Comparison of ENCODE assay signal across 17 cellular contexts in the genomic region with DNA sequence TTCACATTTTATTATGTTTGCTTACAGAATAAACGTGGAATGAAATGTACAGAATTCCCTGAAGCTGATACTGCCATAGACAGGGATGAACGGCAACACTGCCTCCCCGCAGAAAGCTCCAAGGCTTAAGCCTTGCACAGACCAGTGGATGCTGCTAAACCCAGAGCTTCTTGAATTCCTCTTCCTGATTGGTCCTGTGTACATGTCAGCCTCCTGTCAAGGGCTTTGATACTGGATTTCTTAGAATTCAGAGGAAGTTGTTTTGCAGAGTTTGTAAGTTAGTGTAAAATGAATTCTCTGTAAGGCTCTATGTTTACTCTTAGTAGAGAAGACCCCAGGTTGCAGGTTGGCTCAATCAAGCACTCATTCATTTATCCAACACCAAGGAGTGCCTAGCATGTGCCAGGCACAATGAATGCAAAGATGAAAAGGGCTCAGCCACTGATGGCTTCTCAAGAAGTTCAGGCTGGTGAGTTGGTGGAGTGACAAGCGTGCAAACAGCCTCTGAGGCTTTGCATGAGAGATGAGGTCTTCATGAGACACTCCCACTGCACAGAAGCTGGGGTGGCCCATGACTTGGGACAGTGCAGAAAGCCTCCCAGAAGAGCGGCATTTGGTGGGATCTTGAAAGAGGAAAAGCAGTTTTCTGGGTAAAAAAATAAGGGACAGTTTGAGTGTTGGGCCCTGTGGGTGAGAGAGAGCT. TPM values are rescaled to one million over a fixed set of nuclear protein-coding genes. Genes with fewer than 3 reads are reported as not detected.
DNase-seq lines count a peak whose midpoint lies in the region; ATAC-seq, FAIRE-seq and TF ChIP-seq lines count a peak whose summit lies in the region.
"Had no signal": no experiment of that assay in that cellular context is flagged by ENCODE, and none has a peak within 500 bp of the region (broad histone marks: within the 10 kb centered on the region; RNA-seq: fewer than 3 reads in every experiment).

No MANE protein-coding gene starts in this region.

- no peak overlapping the region for H2BK12ac ChIP-seq in neuronal stem cell (ENCODE audit: low read length)

- H3K4me2 ChIP-seq in neuronal stem cell (ENCODE audit: insufficient read depth, low read length, poor library complexity, severe bottlenecking): no peak overlapping the region
- H3K4me2 ChIP-seq: BLaER1, GM23338 had no signal

- H3K4me3 ChIP-seq in bronchial epithelial cell (ENCODE audit: low read depth, low read length): no peak overlapping the region
- H3K4me3 ChIP-seq in neuronal stem cell (ENCODE audit: low read length in 2 of 2): no peak overlapping the region
- H3K4me3 ChIP-seq: BLaER1, GM23338 had no signal

- H3K36me3 ChIP-seq in bronchial epithelial cell (ENCODE audit: control insufficient read depth, insufficient read depth, low read length) (no peaks in the 10 kb centered on the region), neuronal stem cell (replicated peaks in 1 of 2; ENCODE audit: control insufficient read depth in 2 of 2, insufficient read depth in 2 of 2, low read length in 2 of 2) (no peaks in the 10 kb centered on the region)
- H3K36me3 ChIP-seq: BLaER1 had no signal

- no peak for DNase-seq in activated CD4-positive, alpha-beta T cell treated with anti-CD3 and anti-CD28 coated beads, Interleukin-2, amount 10 ng/mL, durations not matched to agents 24 days and 14 days
- no peak for DNase-seq in activated CD4-positive, alpha-beta T cell treated with anti-CD3 and anti-CD28 coated beads, Interleukin-2, amount 50 U/mL, for 4 hours
- DNase-seq in activated naive CD4-positive, alpha-beta T cell treated with anti-CD3 and anti-CD28 coated beads, Interleukin-2, amount 50 U/mL, for 72 hours (ENCODE audit: low spot score in 2 of 2): no peak
- no peak for DNase-seq in activated naive CD4-positive, alpha-beta T cell treated with Interleukin-2 at 50 U/mL for 16 hours
- DNase-seq in bronchial epithelial cell (ENCODE audit: low read depth) (no peak), neuronal stem cell (ENCODE audit: low spot score) (no peak), HuH-7.5 (ENCODE audit: low spot score) (no peak)
- no peak for DNase-seq in activated T-cell treated with anti-CD3 and anti-CD28 coated beads, Interleukin-2, amount 50 U/mL, for 24 hours
- DNase-seq: 8988T, AML-193, DMS79, EL, H7 had no signal

- peak; percentile 23 for FAIRE-seq in bronchial epithelial cell (lab: Jason Lieb, UNC)
- FAIRE-seq: G401.6, GM12891 had no signal

- H3K4ac ChIP-seq in neuronal stem cell (ENCODE audit: low read length): no peak overlapping the region

- no peak overlapping the region for H3K9ac ChIP-seq in neuronal stem cell (ENCODE audit: low read depth, low read length, poor library complexity)
- H3K9ac ChIP-seq: BLaER1 had no signal

- no peak overlapping the region for H3K18ac ChIP-seq in neuronal stem cell (ENCODE audit: low read length)

- H3K27ac ChIP-seq in neuronal stem cell (replicated peaks; ENCODE audit: low read length): no peak overlapping the region
- H3K27ac ChIP-seq: BLaER1 had no signal

- intact Hi-C loops in activated CD4-positive, alpha-beta T cell treated with anti-CD3 and anti-CD28 coated beads, Interleukin-2, amount 10 ng/mL, durations not matched to agents 24 days and 14 days (cut with micrococcal nuclease): no loop called here

- H3K27me3 ChIP-seq in bronchial epithelial cell (ENCODE audit: control insufficient read depth, insufficient read depth, low read length): peaks cover 6% of the 10 kb centered on the region
- H3K27me3 ChIP-seq in neuronal stem cell (ENCODE audit: control insufficient read depth in 3 of 3, insufficient read depth in 3 of 3, low read depth in 1 of 3, low read length in 3 of 3): no peaks in the 10 kb centered on the region
- H3K27me3 ChIP-seq: BLaER1 had no signal

- H2AFZ ChIP-seq in neuronal stem cell (ENCODE audit: low read length): peak overlapping the region; percentile 49
- H2AFZ ChIP-seq: GM23338 had no signal

- no peak overlapping the region for H3K14ac ChIP-seq in neuronal stem cell (ENCODE audit: low read length)

- no peak for ATAC-seq in activated naive CD4-positive, alpha-beta T cell treated with anti-CD3 and anti-CD28 coated beads, Interleukin-2, amount 50 U/mL, for 72 hours
- ATAC-seq: GM23338 had no signal

- H3K4me1 ChIP-seq in neuronal stem cell (ENCODE audit: control insufficient read depth in 2 of 2, insufficient read depth in 1 of 2, low read depth in 1 of 2, low read length in 2 of 2): peaks cover 2 to 5% of the 10 kb centered on the region in 2 donors

- TF ChIP-seq CTCF in bronchial epithelial cell (IDR thresholded peaks at IDR 0.05; ENCODE audit: insufficient read depth, low read length, severe bottlenecking): no peak

- no peak overlapping the region for H2BK5ac ChIP-seq in neuronal stem cell (ENCODE audit: low read length)

- H3K4me1 Mint-ChIP-seq in activated CD4-positive, alpha-beta T cell treated with anti-CD3 and anti-CD28 coated beads, Interleukin-2, amount 10 ng/mL, durations not matched to agents 24 days and 14 days: peaks cover 12% of the 10 kb centered on the region
- peaks cover 6% of the 10 kb centered on the region for H3K4me1 Mint-ChIP-seq in activated T-cell treated with anti-CD3 and anti-CD28 coated beads, Interleukin-2, amount 50 U/mL, for 24 hours (ENCODE audit: low read depth)

- H2BK120ac ChIP-seq in neuronal stem cell (ENCODE audit: low read depth, low read length): no peak overlapping the region

- H2BK15ac ChIP-seq in neuronal stem cell (ENCODE audit: low read length): no peak overlapping the region

- no peak overlapping the region for H3K27ac Mint-ChIP-seq in activated CD4-positive, alpha-beta T cell treated with anti-CD3 and anti-CD28 coated beads, Interleukin-2, amount 10 ng/mL, durations not matched to agents 24 days and 14 days
- H3K27ac Mint-ChIP-seq in activated naive CD4-positive, alpha-beta T cell treated with anti-CD3 and anti-CD28 coated beads, Interleukin-2, amount 50 U/mL, for 72 hours: peak overlapping the region; percentile 25 to 66
- H3K27ac Mint-ChIP-seq in activated T-cell treated with anti-CD3 and anti-CD28 coated beads, Interleukin-2, amount 50 U/mL, for 24 hours: no peak overlapping the region
- H3K27ac Mint-ChIP-seq: GM23338 had no signal

- H3K27me3 Mint-ChIP-seq in activated CD4-positive, alpha-beta T cell treated with anti-CD3 and anti-CD28 coated beads, Interleukin-2, amount 10 ng/mL, durations not matched to agents 24 days and 14 days: no peaks in the 10 kb centered on the region
- H3K27me3 Mint-ChIP-seq in activated T-cell treated with anti-CD3 and anti-CD28 coated beads, Interleukin-2, amount 50 U/mL, for 24 hours: peaks cover under 1% of the 10 kb centered on the region

- no peak overlapping the region for H3K23ac ChIP-seq in neuronal stem cell (ENCODE audit: low read depth, low read length, poor library complexity)

- no peaks in the 10 kb centered on the region for H3K36me3 Mint-ChIP-seq in activated CD4-positive, alpha-beta T cell treated with anti-CD3 and anti-CD28 coated beads, Interleukin-2, amount 10 ng/mL, durations not matched to agents 24 days and 14 days (ENCODE audit: low read depth)
- no peaks in the 10 kb centered on the region for H3K36me3 Mint-ChIP-seq in activated naive CD4-positive, alpha-beta T cell treated with anti-CD3 and anti-CD28 coated beads, Interleukin-2, amount 50 U/mL, for 72 hours
- H3K36me3 Mint-ChIP-seq in activated T-cell treated with anti-CD3 and anti-CD28 coated beads, Interleukin-2, amount 50 U/mL, for 24 hours (ENCODE audit: low read depth): no peaks in the 10 kb centered on the region

- no CpG with 5 or more reads among the region's 5 CpGs for WGBS in neuronal stem cell (ENCODE audit: extremely low coverage in 2 of 2, insufficient read length in 2 of 2, insufficient replicate concordance in 1 of 2), 2 donors

- no peaks in the 10 kb centered on the region for H3K9me3 Mint-ChIP-seq in activated CD4-positive, alpha-beta T cell treated with anti-CD3 and anti-CD28 coated beads, Interleukin-2, amount 10 ng/mL, durations not matched to agents 24 days and 14 days
- no peaks in the 10 kb centered on the region for H3K9me3 Mint-ChIP-seq in activated naive CD4-positive, alpha-beta T cell treated with anti-CD3 and anti-CD28 coated beads, Interleukin-2, amount 50 U/mL, for 72 hours
- H3K9me3 Mint-ChIP-seq in activated T-cell treated with anti-CD3 and anti-CD28 coated beads, Interleukin-2, amount 50 U/mL, for 24 hours: no peaks in the 10 kb centered on the region
- H3K9me3 Mint-ChIP-seq: GM23338 had no signal

- H3K9me3 ChIP-seq in neuronal stem cell (replicated peaks in 1 of 2; ENCODE audit: control insufficient read depth in 2 of 2, insufficient read depth in 1 of 2, low read depth in 1 of 2, low read length in 2 of 2): no peaks in the 10 kb centered on the region
- H3K9me3 ChIP-seq: BLaER1 had no signal

- H2AK5ac ChIP-seq in neuronal stem cell (ENCODE audit: low read depth, low read length): no peak overlapping the region

- no peaks in the 10 kb centered on the region for H3K79me1 ChIP-seq in neuronal stem cell (ENCODE audit: low read depth, low read length)

- no peak overlapping the region for H4K8ac ChIP-seq in neuronal stem cell (ENCODE audit: low read depth, low read length)

- H3K4me3 Mint-ChIP-seq in activated CD4-positive, alpha-beta T cell treated with anti-CD3 and anti-CD28 coated beads, Interleukin-2, amount 10 ng/mL, durations not matched to agents 24 days and 14 days: peak overlapping the region; percentile 29
- H3K4me3 Mint-ChIP-seq in activated T-cell treated with anti-CD3 and anti-CD28 coated beads, Interleukin-2, amount 50 U/mL, for 24 hours: no peak overlapping the region
- H3K4me3 Mint-ChIP-seq: GM23338 had no signal

- no peak overlapping the region for H4K91ac ChIP-seq in neuronal stem cell (ENCODE audit: low read depth, low read length, poor library complexity)

RNA-seq across cellular contexts. Expression of a gene that starts 50.4 kb away (rescaled TPM):
- 0.58 and 0.64 TPM in 2 replicates for total RNA-seq in activated CD4-positive, alpha-beta T cell treated with anti-CD3 and anti-CD28 coated beads, Interleukin-2, amount 10 ng/mL, durations not matched to agents 24 days and 14 days
- total RNA-seq in activated naive CD4-positive, alpha-beta T cell treated with anti-CD3 and anti-CD28 coated beads, Interleukin-2, amount 50 U/mL, for 72 hours: 1 to 10 TPM in 1 of 2 donors, under 1 TPM in 1; 0.54 to 2.2 TPM
- 17.9 and 22.0 TPM in 2 replicates for total RNA-seq in bronchial epithelial cell
- polyA plus RNA-seq in neuronal stem cell (2013, experiment 1 of 2): 4.4 TPM
- 4.3 TPM for polyA plus RNA-seq in neuronal stem cell (2013, experiment 2 of 2)

Comparison
In these comparisons a context has a peak if more than half of its experiments do, and no peak if none do; other contexts are left out.
1. H3K27ac Mint-ChIP-seq: peak in activated naive CD4-positive, alpha-beta T cell treated with anti-CD3 and anti-CD28 coated beads, Interleukin-2, amount 50 U/mL, for 72 hours (2 of 2); none in activated CD4-positive, alpha-beta T cell treated with anti-CD3 and anti-CD28 coated beads, Interleukin-2, amount 10 ng/mL, durations not matched to agents 24 days and 14 days (single experiment) and activated T-cell treated with anti-CD3 and anti-CD28 coated beads, Interleukin-2, amount 50 U/mL, for 24 hours (single experiment).